ENCODE assay signal across 7 cellular contexts in the genomic region with DNA sequence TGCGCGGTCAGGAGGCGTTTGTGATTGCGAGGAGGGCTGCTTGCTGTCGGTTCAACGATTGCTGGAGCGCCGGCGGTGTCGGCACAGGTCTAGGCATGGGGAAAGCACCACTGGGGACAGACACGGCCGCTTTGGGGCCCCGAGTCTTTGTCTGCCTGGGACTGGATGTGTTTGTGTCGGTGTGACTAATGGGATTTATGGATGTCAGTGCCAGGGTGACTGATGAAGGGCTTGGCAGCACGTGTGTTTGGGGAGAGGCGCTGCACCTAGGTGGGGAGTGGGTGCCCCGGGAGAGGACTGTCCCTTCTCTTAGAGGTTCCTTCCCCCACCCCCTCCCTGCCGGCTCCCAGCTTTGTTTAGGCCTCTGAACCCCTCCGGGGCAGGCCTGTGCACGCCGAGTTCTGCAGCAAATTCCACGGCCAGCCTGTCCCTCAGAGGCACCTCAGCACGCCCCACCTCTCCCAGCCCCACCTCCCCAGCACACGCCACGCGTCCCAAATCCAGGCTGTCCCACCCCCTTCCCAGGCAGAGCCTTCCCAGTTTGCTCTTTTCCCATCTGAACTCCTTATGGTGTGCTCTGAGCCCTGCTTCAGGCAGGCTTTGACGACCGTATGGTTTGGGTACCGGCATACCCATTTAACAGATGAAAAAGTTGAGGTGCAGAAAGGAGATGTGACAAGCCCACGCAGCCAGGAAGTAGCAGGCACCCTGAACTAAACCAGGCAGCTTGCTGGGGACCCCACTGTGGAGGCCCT. TPM values are rescaled to one million over a fixed set of nuclear protein-coding genes. Genes with fewer than 3 reads are reported as not detected.
DNase-seq lines count a peak whose midpoint lies in the region; ATAC-seq, FAIRE-seq and TF ChIP-seq lines count a peak whose summit lies in the region.

No MANE protein-coding gene starts in this region.

- H3K27ac Mint-ChIP-seq in endodermal cell: peak overlapping the region; percentile 93

- peak overlapping the region; percentile 100 for H3K9ac ChIP-seq in endodermal cell (ENCODE audit: extremely low read depth, low read length, poor library complexity, severe bottlenecking)

- H3K27me3 ChIP-seq in endodermal cell (ENCODE audit: control insufficient read depth, insufficient read depth, low read length, poor library complexity, severe bottlenecking): no peaks in the 10 kb centered on the region

- H3K27ac ChIP-seq in endodermal cell (ENCODE audit: low read depth, low read length): peak overlapping the region; percentile 99

- H3K36me3 Mint-ChIP-seq in endodermal cell (ENCODE audit: low read depth): peaks cover 23% of the 10 kb centered on the region

- WGBS in endodermal cell (ENCODE audit: insufficient coverage in 1 of 2, insufficient read length in 1 of 2), 2 experiments: 31 to 37% methylated on average over 23 to 30 of the region's 30 CpGs

- peaks cover 15% of the 10 kb centered on the region for H3K9me3 Mint-ChIP-seq in endodermal cell

- H3K36me3 ChIP-seq in endodermal cell (ENCODE audit: control insufficient read depth, insufficient read depth, low read length): peaks cover 13% of the 10 kb centered on the region

- no peak for ATAC-seq in GM19463 (IDR thresholded peaks at IDR 0.05; ENCODE audit: unreplicated experiment)

- peaks cover 12% of the 10 kb centered on the region for H3K9me3 ChIP-seq in endodermal cell (ENCODE audit: control insufficient read depth, low read length)

- no peak for DNase-seq in GM12891 (ENCODE audit: insufficient read length, low spot score)
- DNase-seq in NCI-H526 (lab: John Stamatoyannopoulos, UW): peak; percentile 51 to 81
- DNase-seq in endodermal cell: peak; percentile 81
- peak; percentile 30 for DNase-seq in mucosa of gallbladder (ENCODE audit: low spot score)
- DNase-seq in stimulated activated CD4-positive, alpha-beta T cell treated with anti-CD3 and anti-CD28 coated beads, Interleukin-15, amount 100 ng/mL, for 24 hours: no peak
- DNase-seq in central memory CD4-positive, alpha-beta T cell: no peak

- TF ChIP-seq CTCF in endodermal cell (conservative IDR thresholded peaks at IDR 0.05): no peak

- H3K4me1 ChIP-seq in endodermal cell (ENCODE audit: control insufficient read depth, insufficient read depth, low read length): no peaks in the 10 kb centered on the region

- peaks cover 20% of the 10 kb centered on the region for H3K27me3 Mint-ChIP-seq in endodermal cell (ENCODE audit: insufficient read depth)

- H3K4me3 Mint-ChIP-seq in endodermal cell: peak overlapping the region; percentile 96

- peak overlapping the region; percentile 99 for H3K4me3 ChIP-seq in endodermal cell (ENCODE audit: low read length)

- TF ChIP-seq POLR2A in GM12891 (IDR thresholded peaks at IDR 0.05; ENCODE audit: low read depth, low read length): no peak

- peaks cover 13% of the 10 kb centered on the region for H3K4me1 Mint-ChIP-seq in endodermal cell

- peak; percentile 47 for FAIRE-seq in GM12891 (lab: Jason Lieb, UNC)

TF ChIP-seq in GM12891, 5 proteins besides CTCF, POLR2A, EP300 and RAD21:
- no peak for TF ChIP-seq POLR2AphosphoS5 (IDR thresholded peaks at IDR 0.05; ENCODE audit: low read depth, low read length)
- TF ChIP-seq SPI1 (IDR thresholded peaks at IDR 0.05; ENCODE audit: low read depth, low read length): no peak
- TF ChIP-seq POU2F2 (IDR thresholded peaks at IDR 0.05; ENCODE audit: low read depth, low read length): no peak
- no peak for TF ChIP-seq PAX5 (IDR thresholded peaks at IDR 0.05; ENCODE audit: insufficient read depth, low read length, severe bottlenecking)

RNA-seq across cellular contexts. Expression of a gene that starts 6.4 kb away (rescaled TPM):
- 14.7 TPM for polyA plus RNA-seq in GM12891 (2012; ENCODE audit: low read depth, missing spikeins)
- total RNA-seq in endodermal cell: 100 to 1,000 TPM; 103 to 136 TPM
- polyA plus RNA-seq in endodermal cell (2013, experiment 1 of 2): 48.8 TPM
- polyA plus RNA-seq in endodermal cell (2013, experiment 2 of 2): 55.8 TPM
- total RNA-seq in mucosa of gallbladder: 171 TPM

Comparison
In these comparisons a context has a peak if more than half of its experiments do, and no peak if none do; other contexts are left out.
1. DNase-seq: peak in NCI-H526 (2 of 2), endodermal cell (single experiment) and mucosa of gallbladder (single experiment); none in GM12891 (single experiment), stimulated activated CD4-positive, alpha-beta T cell treated with anti-CD3 and anti-CD28 coated beads, Interleukin-15, amount 100 ng/mL, for 24 hours (single experiment) and central memory CD4-positive, alpha-beta T cell (single experiment).